In the genomic region with DNA sequence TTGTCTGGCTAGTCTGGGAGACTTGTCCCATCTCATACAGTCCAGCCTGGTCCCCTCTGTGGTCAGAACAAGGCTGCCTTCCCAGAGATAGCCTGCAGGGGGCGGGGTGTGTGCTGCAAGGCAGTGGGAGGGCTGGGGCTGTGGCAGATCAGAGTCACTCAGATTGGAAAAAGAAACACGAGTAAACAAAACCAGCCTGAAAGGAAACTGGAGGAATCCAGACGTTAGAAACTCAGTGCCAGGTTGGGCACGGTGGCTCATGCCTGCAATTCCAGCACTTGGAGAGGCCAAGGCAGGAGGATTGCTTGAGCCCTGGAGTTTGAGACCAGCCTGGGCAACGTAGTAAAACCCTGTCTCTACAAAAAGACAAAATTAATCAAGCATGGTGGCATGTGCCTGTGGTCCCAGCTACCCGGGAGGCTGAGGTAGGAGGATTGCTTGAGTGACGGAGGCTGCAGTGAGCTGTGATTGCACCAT, we compare ENCODE assay signal across 9 cellular contexts. TPM values are rescaled to one million over a fixed set of nuclear protein-coding genes. Genes with fewer than 3 reads are reported as not detected.
A peak's percentile ranks its signal among the peaks of the same experiment; 100 is the strongest.
DNase-seq lines count a peak whose midpoint lies in the region; ATAC-seq, FAIRE-seq and TF ChIP-seq lines count a peak whose summit lies in the region.
"Had no signal": no experiment of that assay in that cellular context is flagged by ENCODE, and none has a peak within 500 bp of the region (broad histone marks: within the 10 kb centered on the region; RNA-seq: fewer than 3 reads in every experiment).

No MANE protein-coding gene starts in this region.

- POLR2A ChIA-PET in A673 (lab: Charles Lee; ENCODE audit: low non-redundant PET): no interaction called here

- H3K4me1 ChIP-seq in A673 (ENCODE audit: insufficient read depth, low read length, poor library complexity, severe bottlenecking): peaks cover 52% of the 10 kb centered on the region

- peak; percentile 96 for TF ChIP-seq CTCF in A673 (conservative IDR thresholded peaks at IDR 0.05; ENCODE audit: low read depth, low read length)

- no peak for TF ChIP-seq POLR2A in GM12892 (IDR thresholded peaks at IDR 0.05; ENCODE audit: low read depth, low read length)

- CTCF ChIA-PET in A673 (lab: Charles Lee): interaction anchor here (0.6 to 1.1 kb wide), 3 partner anchors 20 to 451 kb away, joined by 4 to 8 read pairs (median 5); a partner anchor contains a TSS

- H3K4me3 ChIP-seq in A673 (ENCODE audit: low read depth, low read length, poor library complexity, severe bottlenecking): no peak overlapping the region

- peaks cover 11% of the 10 kb centered on the region for H3K36me3 ChIP-seq in A673 (ENCODE audit: insufficient read depth, low read length, poor library complexity, severe bottlenecking)

- no peaks in the 10 kb centered on the region for H3K9me3 ChIP-seq in A673 (ENCODE audit: low read depth, low read length, poor library complexity, severe bottlenecking)

- peak overlapping the region; percentile 97 for H3K27ac ChIP-seq in A673 (ENCODE audit: low read depth, low read length, poor library complexity, severe bottlenecking)

- BruUV-seq in A673 (replicated peaks; lab: Mats Ljungman, UMichigan): no TSS peak

- H3K27me3 ChIP-seq in A673 (replicated peaks; ENCODE audit: insufficient read depth, low read depth, low read length, poor library complexity): no peaks in the 10 kb centered on the region

- intact Hi-C loops in A673 (cut with micrococcal nuclease; ENCODE audit: unreplicated experiment): no loop called here

- peak; percentile 89 for DNase-seq in A673 (ENCODE audit: low spot score)
- peak; percentile 66 for DNase-seq in GM12892 (ENCODE audit: insufficient read length)
- peak; percentile 80 for DNase-seq in NCI-H2196 (lab: John Stamatoyannopoulos, UW; ENCODE audit: unreplicated experiment)
- peak; percentile 34 to 64 (median 42) for DNase-seq in activated CD4-positive, CD25-positive, alpha-beta regulatory T cell (lab: John Stamatoyannopoulos, UW)
- peak; percentile 48 for DNase-seq in central memory CD4-positive, alpha-beta T cell
- peak; percentile 76 for DNase-seq in kidney tubule cell (ENCODE audit: low spot score)
- peak; percentile 75 to 79 for DNase-seq in stimulated activated CD4-positive, alpha-beta T cell treated with anti-CD3 and anti-CD28 coated beads, Interleukin-2, amount 100 ng/mL, for 48 hours

- peak; percentile 84 for FAIRE-seq in GM12892 (lab: Jason Lieb, UNC)

- no peak for ATAC-seq in HG03432 (IDR thresholded peaks at IDR 0.05; ENCODE audit: unreplicated experiment)

RNA-seq across cellular contexts. Expression of a gene that starts 20.2 kb away (rescaled TPM):
- total RNA-seq in A673 (2021): 75.8 and 76.0 TPM in 2 replicates
- 19.7 TPM for polyA plus RNA-seq in GM12892 (2012; ENCODE audit: missing spikeins)

RNA-seq across cellular contexts. Expression of a gene that starts 22.0 kb away (rescaled TPM):
- total RNA-seq in A673 (2021): not detected in 2 replicates
- not detected for polyA plus RNA-seq in GM12892 (2012; ENCODE audit: missing spikeins)

RNA-seq across cellular contexts. Expression of a gene that starts 35.1 kb away (rescaled TPM):
- total RNA-seq in A673 (2021): not detected in 2 replicates
- polyA plus RNA-seq in GM12892 (2012; ENCODE audit: missing spikeins): not detected
- total RNA-seq: subcutaneous adipose tissue had no signal

RNA-seq across cellular contexts. Expression of a gene that starts 57.2 kb away (rescaled TPM):
- total RNA-seq in A673 (2021): 122 and 124 TPM in 2 replicates
- polyA plus RNA-seq in GM12892 (2012; ENCODE audit: missing spikeins): 168 TPM
